8 cellular contexts compared by ENCODE assay signal in the genomic region with DNA sequence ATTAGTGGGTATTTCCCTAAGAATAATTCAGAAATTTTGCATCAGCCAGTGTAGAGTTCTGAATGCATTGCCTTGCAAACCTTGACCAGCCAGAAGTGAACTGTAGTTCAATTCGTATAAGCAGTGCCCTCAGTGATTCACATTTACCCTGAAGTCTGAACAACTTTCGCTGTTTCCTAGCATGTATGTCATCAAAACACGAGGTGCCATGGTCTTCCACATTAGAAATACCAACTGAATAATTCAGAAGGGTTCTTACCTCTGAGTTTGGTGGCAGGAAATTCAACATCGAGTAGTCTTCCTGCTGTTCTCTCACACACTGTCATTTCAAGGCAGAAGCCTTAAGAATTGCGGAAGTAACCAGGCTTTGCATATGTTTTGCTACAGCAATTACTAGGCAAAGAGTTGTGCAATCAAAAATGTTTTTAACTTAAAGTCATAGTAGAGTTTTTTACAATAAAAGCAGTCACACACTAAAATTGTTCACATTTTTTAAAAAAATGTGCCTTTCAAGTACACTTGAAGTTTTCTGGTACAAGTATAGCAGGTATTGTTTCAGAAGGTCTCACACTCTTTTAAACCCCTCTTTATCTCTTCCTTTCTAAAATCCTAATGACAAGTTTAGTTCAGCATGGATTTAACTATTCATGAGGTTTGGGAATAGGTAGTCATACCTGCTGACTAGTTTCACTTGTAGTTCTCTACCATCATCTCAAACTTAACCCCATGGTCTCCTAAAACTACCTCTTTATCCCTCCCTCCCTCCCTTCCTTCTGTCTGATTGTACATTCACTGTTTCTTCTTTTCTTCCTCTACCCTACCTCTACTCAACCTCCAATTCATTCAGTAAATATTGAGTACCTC.
DNase-seq lines count a peak whose midpoint lies in the region; ATAC-seq and TF ChIP-seq lines count a peak whose summit lies in the region.

No MANE protein-coding gene starts in this region.

- H3K4me3 ChIP-seq in subcutaneous abdominal adipose tissue (ENCODE audit: low read depth in 1 of 5, low read length in 5 of 5) = peak overlapping the region in 4 of 5 donors; percentile 7 to 44 (median 42)
- H3K4me3 ChIP-seq in PC-3 (ENCODE audit: low read length) = no peak overlapping the region

- H3K27me3 Mint-ChIP-seq in dendritic cell treated with granulocyte-macrophage colony-stimulating factor and Interleukin-4, amounts not matched to agents 40 ng/mL and 50 ng/mL, for 4 days = no peaks in the 10 kb centered on the region

- H3K27me3 ChIP-seq in subcutaneous abdominal adipose tissue (ENCODE audit: control insufficient read depth in 5 of 5, insufficient read depth in 4 of 5, low read length in 5 of 5) (no peaks in the 10 kb centered on the region), PC-3 (ENCODE audit: low read length) (no peaks in the 10 kb centered on the region)

- H3K4me2 ChIP-seq in PC-3 (ENCODE audit: low read length) = no peak overlapping the region

- no peaks in the 10 kb centered on the region for H3K9me3 Mint-ChIP-seq in dendritic cell treated with granulocyte-macrophage colony-stimulating factor and Interleukin-4, amounts not matched to agents 40 ng/mL and 50 ng/mL, for 4 days

- H3K4me1 Mint-ChIP-seq in dendritic cell treated with granulocyte-macrophage colony-stimulating factor and Interleukin-4, amounts not matched to agents 40 ng/mL and 50 ng/mL, for 4 days (ENCODE audit: low read depth) = peaks cover 27% of the 10 kb centered on the region

- intact Hi-C loops in dendritic cell treated with granulocyte-macrophage colony-stimulating factor and Interleukin-4, amounts not matched to agents 40 ng/mL and 50 ng/mL, for 4 days (cut with micrococcal nuclease) = loop anchor here (2.0 kb wide), 1 partner anchor 120 kb away; no protein-coding TSS in a partner anchor
- intact Hi-C loops in PC-3 (cut with micrococcal nuclease) = no loop called here

- peaks cover 2 to 27% (median 15%) of the 10 kb centered on the region in 5 donors for H3K36me3 ChIP-seq in subcutaneous abdominal adipose tissue (ENCODE audit: control insufficient read depth in 5 of 5, insufficient read depth in 5 of 5, low read length in 5 of 5)
- no peaks in the 10 kb centered on the region for H3K36me3 ChIP-seq in PC-3 (ENCODE audit: low read depth, low read length)

- POLR2A ChIA-PET in PC-3 (lab: Charles Lee; ENCODE audit: unreplicated experiment) = no interaction called here

- TF ChIP-seq CTCF in GM13976 (IDR thresholded peaks at IDR 0.05; ENCODE audit: borderline replicate concordance, control extremely low read depth, extremely low read depth, insufficient read depth, missing control alignments) (no peak), PC-3 (conservative IDR thresholded peaks at IDR 0.05; ENCODE audit: low read depth, low read length) (no peak)

- peak overlapping the region; percentile 68 for H3K4me3 Mint-ChIP-seq in dendritic cell treated with granulocyte-macrophage colony-stimulating factor and Interleukin-4, amounts not matched to agents 40 ng/mL and 50 ng/mL, for 4 days

- CTCF ChIA-PET in PC-3 (lab: Charles Lee) = no interaction called here

- BruUV-seq in PC-3 (replicated peaks; lab: Mats Ljungman, UMichigan) = no TSS peak

- H3F3A ChIP-seq in PC-3 (ENCODE audit: low read length, unreplicated experiment) = no peaks in the 10 kb centered on the region

- H3K27ac ChIP-seq in subcutaneous abdominal adipose tissue (ENCODE audit: low read depth, low read length) (peak overlapping the region; percentile 5), PC-3 (ENCODE audit: low read length) (no peak overlapping the region)

- peaks cover 0 to 8% (median 3%) of the 10 kb centered on the region in 5 donors for H3K4me1 ChIP-seq in subcutaneous abdominal adipose tissue (ENCODE audit: control insufficient read depth in 5 of 5, insufficient read depth in 5 of 5, low read length in 5 of 5)
- H3K4me1 ChIP-seq in PC-3 (ENCODE audit: insufficient read depth, low read length) = no peaks in the 10 kb centered on the region

- ATAC-seq in GM21447 (IDR thresholded peaks at IDR 0.05; ENCODE audit: unreplicated experiment) (peak; percentile 99), PC-3 (no peak)

- H3K27ac Mint-ChIP-seq in dendritic cell treated with granulocyte-macrophage colony-stimulating factor and Interleukin-4, amounts not matched to agents 40 ng/mL and 50 ng/mL, for 4 days = peak overlapping the region; percentile 83

- peaks cover 46% of the 10 kb centered on the region for H3K36me3 Mint-ChIP-seq in dendritic cell treated with granulocyte-macrophage colony-stimulating factor and Interleukin-4, amounts not matched to agents 40 ng/mL and 50 ng/mL, for 4 days (ENCODE audit: low read depth)

- no peak overlapping the region for H2AFZ ChIP-seq in PC-3 (ENCODE audit: low read length)

- H3K9me2 ChIP-seq in PC-3 (replicated peaks; ENCODE audit: low read length) = no peaks in the 10 kb centered on the region

- no peaks in the 10 kb centered on the region for H3K9me3 ChIP-seq in subcutaneous abdominal adipose tissue (ENCODE audit: control insufficient read depth in 5 of 5, low read length in 5 of 5)
- H3K9me3 ChIP-seq in PC-3 (ENCODE audit: low read length) = no peaks in the 10 kb centered on the region

- in situ Hi-C loops in GM13976 (cut with MboI; ENCODE audit: low sequenced_read_pairs, unreplicated experiment) = no loop called here

- peak overlapping the region in 2 of 5 donors; percentile 27 to 33 for H3K9ac ChIP-seq in subcutaneous abdominal adipose tissue (ENCODE audit: low read length in 5 of 5)
- no peak overlapping the region for H3K9ac ChIP-seq in PC-3 (ENCODE audit: low read length)

- no peaks in the 10 kb centered on the region for H4K20me1 ChIP-seq in PC-3 (ENCODE audit: low read length)

- no peaks in the 10 kb centered on the region for H3K79me2 ChIP-seq in PC-3 (ENCODE audit: low read length)

- DNase-seq in GM13976 (ENCODE audit: low spot score) (peak; percentile 62), HS-5 (ENCODE audit: low read depth) (peak; percentile 41), LoVo (ENCODE audit: low spot score) (no peak), PC-3 (no peak)
- no peak for DNase-seq in stimulated activated CD8-positive, alpha-beta memory T cell treated with anti-CD3 and anti-CD28 coated beads, Interleukin-4, amount 100 ng/mL, for 48 hours

Comparison
In these comparisons a context has a peak if more than half of its experiments do, and no peak if none do; other contexts are left out.
1. DNase-seq: peak in GM13976 (single experiment) and HS-5 (single experiment); none in LoVo (single experiment), PC-3 (single experiment) and stimulated activated CD8-positive, alpha-beta memory T cell treated with anti-CD3 and anti-CD28 coated beads, Interleukin-4, amount 100 ng/mL, for 48 hours (single experiment).